Comparison of ENCODE assay signal across 12 cellular contexts in genomic region chr19:6038634-6039405, GRCh38.
DNase-seq lines count a peak whose midpoint lies in the region; ATAC-seq, FAIRE-seq and TF ChIP-seq lines count a peak whose summit lies in the region.
"Had no signal": no experiment of that assay in that cellular context is flagged by ENCODE, and none has a peak within 500 bp of the region (broad histone marks: within the 10 kb centered on the region; RNA-seq: fewer than 3 reads in every experiment).

No MANE protein-coding gene starts in this region.

- H3K4me1 ChIP-seq in pancreas, result no peaks in the 10 kb centered on the region
- H3K4me1 ChIP-seq: Peyer's patch, spleen had no signal

- DNase-seq in activated CD8-positive, alpha-beta memory T cell treated with anti-CD3 and anti-CD28 coated beads for 24 hours, result peak; percentile 17
- DNase-seq in activated CD8-positive, alpha-beta memory T cell treated with anti-CD3 and anti-CD28 coated beads, Interleukin-2, amount 50 U/mL, for 4 hours, result no peak
- peak; percentile 16 for DNase-seq in activated CD4-positive, alpha-beta memory T cell treated with anti-CD3 and anti-CD28 coated beads, Interleukin-2, amount 10 ng/mL, durations not matched to agents 7 days and 5 days
- peak; percentile 53 for DNase-seq in stimulated activated CD8-positive, alpha-beta memory T cell treated with anti-CD3 and anti-CD28 coated beads, Interleukin-15, amount 100 ng/mL, for 48 hours (ENCODE audit: low read depth in 2 of 2)
- DNase-seq in pancreas, result no peak
- no peak for DNase-seq in HuH-7 (ENCODE audit: low spot score)
- no peak for DNase-seq in cerebellar nuclear complex (lab: John Stamatoyannopoulos, UW)
- DNase-seq: spleen had no signal

- H3K4me3 Mint-ChIP-seq in activated CD4-positive, alpha-beta memory T cell treated with anti-CD3 and anti-CD28 coated beads, Interleukin-2, amount 10 ng/mL, durations not matched to agents 7 days and 5 days, result no peak overlapping the region

- 75 to 79% methylated on average over 5 of the region's 5 CpGs for WGBS in pancreas, 2 donors

- peaks cover 12% of the 10 kb centered on the region for H3K36me3 Mint-ChIP-seq in activated CD4-positive, alpha-beta memory T cell treated with anti-CD3 and anti-CD28 coated beads, Interleukin-2, amount 10 ng/mL, durations not matched to agents 7 days and 5 days (ENCODE audit: low read depth)

- H3K27ac ChIP-seq in pancreas, result no peak overlapping the region
- H3K27ac ChIP-seq: Peyer's patch, spleen, VCaP had no signal

- no peak for TF ChIP-seq CTCF in pancreas (IDR thresholded peaks at IDR 0.05)

- H3K4me1 Mint-ChIP-seq in activated CD4-positive, alpha-beta memory T cell treated with anti-CD3 and anti-CD28 coated beads, Interleukin-2, amount 10 ng/mL, durations not matched to agents 7 days and 5 days, result peaks cover 14% of the 10 kb centered on the region

- H3K4me3 ChIP-seq in pancreas, result no peak overlapping the region
- H3K4me3 ChIP-seq: Peyer's patch, spleen had no signal

- H3K36me3 ChIP-seq in pancreas, result no peaks in the 10 kb centered on the region

- peak; percentile 62 for ATAC-seq in HG02642 (IDR thresholded peaks at IDR 0.05; ENCODE audit: poor library complexity, unreplicated experiment)
- no peak for ATAC-seq in pancreas

- H3K27me3 ChIP-seq in pancreas, result no peaks in the 10 kb centered on the region
- H3K27me3 ChIP-seq: Peyer's patch, spleen had no signal

- H3K27ac Mint-ChIP-seq in activated CD4-positive, alpha-beta memory T cell treated with anti-CD3 and anti-CD28 coated beads, Interleukin-2, amount 10 ng/mL, durations not matched to agents 7 days and 5 days, result peak overlapping the region; percentile 51

- no peaks in the 10 kb centered on the region for H3K27me3 Mint-ChIP-seq in activated CD4-positive, alpha-beta memory T cell treated with anti-CD3 and anti-CD28 coated beads, Interleukin-2, amount 10 ng/mL, durations not matched to agents 7 days and 5 days

- POLR2A ChIA-PET in activated CD4-positive, alpha-beta memory T cell treated with anti-CD3 and anti-CD28 coated beads, Interleukin-2, amount 10 ng/mL, durations not matched to agents 7 days and 5 days (lab: Charles Lee), result no interaction called here

- no peak for FAIRE-seq in pancreas (lab: Jason Lieb, UNC)
- FAIRE-seq: endometrium had no signal

- intact Hi-C loops in pancreas (cut with DNase I), result loop anchor here in 1 of 3 donors (10.0 kb wide), 1 partner anchor 156 kb away; no protein-coding TSS in a partner anchor

- H3K9me3 Mint-ChIP-seq in activated CD4-positive, alpha-beta memory T cell treated with anti-CD3 and anti-CD28 coated beads, Interleukin-2, amount 10 ng/mL, durations not matched to agents 7 days and 5 days, result peaks cover 5% of the 10 kb centered on the region

- no peaks in the 10 kb centered on the region for H3K9me3 ChIP-seq in pancreas
- H3K9me3 ChIP-seq: Peyer's patch, spleen had no signal

- CTCF ChIA-PET in activated CD4-positive, alpha-beta memory T cell treated with anti-CD3 and anti-CD28 coated beads, Interleukin-2, amount 10 ng/mL, durations not matched to agents 7 days and 5 days (lab: Charles Lee), result interaction anchor here (0.9 to 2.4 kb wide), 2 partner anchors 16 to 86 kb away, joined by 3 to 6 read pairs; no protein-coding TSS in a partner anchor

Comparison
In these comparisons a context has a peak if more than half of its experiments do, and no peak if none do; other contexts are left out.
1. DNase-seq: peak in activated CD8-positive, alpha-beta memory T cell treated with anti-CD3 and anti-CD28 coated beads for 24 hours (single experiment), activated CD4-positive, alpha-beta memory T cell treated with anti-CD3 and anti-CD28 coated beads, Interleukin-2, amount 10 ng/mL, durations not matched to agents 7 days and 5 days (single experiment) and stimulated activated CD8-positive, alpha-beta memory T cell treated with anti-CD3 and anti-CD28 coated beads, Interleukin-15, amount 100 ng/mL, for 48 hours (2 of 2); none in activated CD8-positive, alpha-beta memory T cell treated with anti-CD3 and anti-CD28 coated beads, Interleukin-2, amount 50 U/mL, for 4 hours (single experiment), pancreas (0 of 6), HuH-7 (single experiment) and cerebellar nuclear complex (0 of 2).